ENCODE assay signal across 17 cellular contexts in genomic region chr12:67773896-67774295, GRCh38.
DNase-seq lines count a peak whose midpoint lies in the region; ATAC-seq, FAIRE-seq and TF ChIP-seq lines count a peak whose summit lies in the region.
"Had no signal": no experiment of that assay in that cellular context is flagged by ENCODE, and none has a peak within 500 bp of the region (broad histone marks: within the 10 kb centered on the region; RNA-seq: fewer than 3 reads in every experiment).

No MANE protein-coding gene starts in this region.

- H3K4me3 ChIP-seq in HUES6 (ENCODE audit: low read depth, low read length) (no peak overlapping the region), smooth muscle cell (no peak overlapping the region)

- WGBS in smooth muscle cell (ENCODE audit: low lambda C conversion rate), result 8% methylated on average over 2 of the region's 2 CpGs

- peak; percentile 81 for DNase-seq in brain pericyte (ENCODE audit: low read depth, low spot score)
- peak; percentile 21 for DNase-seq in iris pigment epithelial cell (ENCODE audit: low read depth)
- no peak for DNase-seq in smooth muscle cell (lab: John Stamatoyannopoulos, UW; ENCODE audit: unreplicated experiment)
- DNase-seq in AML-193 (lab: John Stamatoyannopoulos, UW), result no peak
- no peak for DNase-seq in LoVo (ENCODE audit: low spot score)
- no peak for DNase-seq in frontal cortex (ENCODE audit: low spot score in 2 of 2)
- DNase-seq: activated naive CD4-positive, alpha-beta T cell treated with anti-CD3 and anti-CD28 coated beads, Interleukin-2, amount 10 ng/mL, durations not matched to agents 7 days and 5 days; Calu3; effector memory CD4-positive, alpha-beta T cell; NCI-H1436; NCI-H226; SIG-M5; stimulated activated CD4-positive, alpha-beta T cell treated with anti-CD3 and anti-CD28 coated beads, Interleukin-12 subunit alpha, Interleukin-12 subunit beta, amount 100 ng/mL, for 4 hours; stimulated activated naive CD4-positive, alpha-beta T cell treated with Interleukin-2 at 50 U/mL for 16 hours; T1000 had no signal

- H3K9ac ChIP-seq in HUES6 (ENCODE audit: low read length), result peak overlapping the region; percentile 75
- peak overlapping the region; percentile 45 for H3K9ac ChIP-seq in smooth muscle cell (ENCODE audit: low read depth)

- H3K9me3 ChIP-seq in HUES6 (ENCODE audit: control insufficient read depth, insufficient read depth, low read depth, low read length), result no peaks in the 10 kb centered on the region
- H3K9me3 ChIP-seq in smooth muscle cell (replicated peaks; ENCODE audit: low read depth), result no peaks in the 10 kb centered on the region

- H3K36me3 ChIP-seq in HUES6 (ENCODE audit: control insufficient read depth, insufficient read depth, low read length), result no peaks in the 10 kb centered on the region
- H3K36me3 ChIP-seq in smooth muscle cell (ENCODE audit: low read depth), result no peaks in the 10 kb centered on the region

- H3K27me3 ChIP-seq in HUES6 (ENCODE audit: control insufficient read depth, insufficient read depth, low read length), result no peaks in the 10 kb centered on the region
- H3K27me3 ChIP-seq in smooth muscle cell (ENCODE audit: low read depth), result no peaks in the 10 kb centered on the region

- peak overlapping the region; percentile 80 for H3K4me2 ChIP-seq in smooth muscle cell

- H3K79me2 ChIP-seq in smooth muscle cell (ENCODE audit: low read depth), result no peaks in the 10 kb centered on the region

- H4K20me1 ChIP-seq in smooth muscle cell (ENCODE audit: low read depth), result no peaks in the 10 kb centered on the region

- ATAC-seq in GM21367 (IDR thresholded peaks at IDR 0.05; ENCODE audit: unreplicated experiment), result no peak

- TF ChIP-seq CTCF in smooth muscle cell (IDR thresholded peaks at IDR 0.05; ENCODE audit: borderline replicate concordance, insufficient read depth, poor library complexity, severe bottlenecking), result no peak

- H3F3A ChIP-seq in smooth muscle cell (ENCODE audit: low read depth), result peaks cover 11% of the 10 kb centered on the region

- H3K4me1 ChIP-seq in HUES6 (ENCODE audit: control insufficient read depth, insufficient read depth, low read length), result peaks cover 36% of the 10 kb centered on the region
- H3K4me1 ChIP-seq in smooth muscle cell (ENCODE audit: low read depth), result peaks cover 18% of the 10 kb centered on the region

- peak overlapping the region; percentile 76 for H2AFZ ChIP-seq in smooth muscle cell (ENCODE audit: low read depth)

- FAIRE-seq in frontal cortex (lab: Jason Lieb, UNC), result no peak

- H3K27ac ChIP-seq in HUES6 (ENCODE audit: low read depth, low read length) (peak overlapping the region; percentile 95; the same call in 1 of the 2 replicates), smooth muscle cell (ENCODE audit: low read depth) (peak overlapping the region; percentile 79)

Comparison
In these comparisons a context has a peak if more than half of its experiments do, and no peak if none do; other contexts are left out.
1. DNase-seq: peak in brain pericyte (single experiment) and iris pigment epithelial cell (single experiment); none in smooth muscle cell (single experiment), AML-193 (0 of 2), LoVo (single experiment) and frontal cortex (0 of 2).